Comparison of ENCODE assay signal across 18 cellular contexts in genomic region chr21:34148826-34149558, GRCh38.
DNase-seq lines count a peak whose midpoint lies in the region; ATAC-seq, FAIRE-seq and TF ChIP-seq lines count a peak whose summit lies in the region.
"Had no signal": no experiment of that assay in that cellular context is flagged by ENCODE, and none has a peak within 500 bp of the region (broad histone marks: within the 10 kb centered on the region; RNA-seq: fewer than 3 reads in every experiment).

No MANE protein-coding gene starts in this region.

- dilution Hi-C loops in mammary epithelial cell (cut with HindIII; ENCODE audit: low sequenced_read_pairs): loop anchor here (5.0 kb wide), 2 partner anchors 37 to 68 kb away; no protein-coding TSS in a partner anchor

- TF ChIP-seq CTCF in mammary epithelial cell (conservative IDR thresholded peaks at IDR 0.05 in 1 of 2, IDR thresholded peaks at IDR 0.05 in 1 of 2; ENCODE audit: extremely low read depth in 1 of 2, insufficient read depth in 1 of 2, low read depth in 1 of 2, low read length in 2 of 2) (no peak), breast epithelium (IDR thresholded peaks at IDR 0.05) (no peak), brain (conservative IDR thresholded peaks at IDR 0.05) (no peak), nephron (IDR thresholded peaks at IDR 0.05; ENCODE audit: unreplicated experiment in 3 of 3) (no peak), kidney (IDR thresholded peaks at IDR 0.05; ENCODE audit: borderline replicate concordance, extremely low read depth, insufficient read depth) (no peak)

- WGBS in mammary epithelial cell (ENCODE audit: low coverage, missing lambda C conversion rate): 53% methylated on average over 7 of the region's 7 CpGs

- no peak for FAIRE-seq in kidney (lab: Jason Lieb, UNC)

- H3K4me2 ChIP-seq in mammary epithelial cell (ENCODE audit: insufficient read depth, low read depth, low read length): no peak overlapping the region

- ATAC-seq in HG02970 (IDR thresholded peaks at IDR 0.05; ENCODE audit: low FRiP score, unreplicated experiment): no peak

- H3K4me1 ChIP-seq in mammary epithelial cell (ENCODE audit: insufficient read depth, low read length): peaks cover 6% of the 10 kb centered on the region
- peaks cover 0 to 5% of the 10 kb centered on the region in 2 donors for H3K4me1 ChIP-seq in breast epithelium
- H3K4me1 ChIP-seq in kidney (ENCODE audit: control insufficient read depth in 1 of 2, insufficient read depth in 1 of 2, low read depth in 1 of 2, low read length in 2 of 2): peaks cover 13 to 15% of the 10 kb centered on the region in 2 donors

- H3K27me3 Mint-ChIP-seq in brain (no peaks in the 10 kb centered on the region), nephron (ENCODE audit: low read depth) (no peaks in the 10 kb centered on the region)

- intact Hi-C loops in mammary epithelial cell (cut with micrococcal nuclease): no loop called here
- intact Hi-C loops in breast epithelium (cut with DNase I; ENCODE audit: low total_unique reads): loop anchor here (2.0 kb wide), 1 partner anchor 54 kb away; no protein-coding TSS in a partner anchor
- intact Hi-C loops in kidney (cut with DNase I): no loop called here

- TF ChIP-seq POLR2A in breast epithelium (IDR thresholded peaks at IDR 0.05): no peak

- in situ Hi-C loops in mammary epithelial cell (cut with MboI; ENCODE audit: low sequenced_read_pairs in 2 of 2): no loop called here

- CTCF ChIA-PET in mammary epithelial cell (lab: Charles Lee; ENCODE audit: low non-redundant PET): no interaction called here

- H3K27ac ChIP-seq in mammary epithelial cell (ENCODE audit: insufficient read depth, low read depth, low read length) (no peak overlapping the region), breast epithelium (peak overlapping the region in 1 of 2 donors; percentile 36), kidney (ENCODE audit: low read depth in 2 of 2, low read length in 2 of 2) (no peak overlapping the region)
- H3K27ac ChIP-seq: 22Rv1 had no signal

- H3K4me3 ChIP-seq in mammary epithelial cell (replicated peaks in 1 of 3; ENCODE audit: insufficient read depth in 1 of 3, low read depth in 2 of 3, low read length in 3 of 3) (no peak overlapping the region), breast epithelium (no peak overlapping the region), kidney (ENCODE audit: low read length in 2 of 2) (no peak overlapping the region)

- H3K27me3 ChIP-seq in mammary epithelial cell (ENCODE audit: insufficient read depth, low read length): no peaks in the 10 kb centered on the region
- no peaks in the 10 kb centered on the region for H3K27me3 ChIP-seq in breast epithelium

- H3K27ac Mint-ChIP-seq in brain: peak overlapping the region in 3 of 5 experiments; percentile 19 to 78 (median 25)
- peak overlapping the region; percentile 65 to 85 (median 80) for H3K27ac Mint-ChIP-seq in nephron

- H3K4me3 Mint-ChIP-seq in brain (no peak overlapping the region), nephron (no peak overlapping the region)

- H4K20me1 ChIP-seq in mammary epithelial cell (ENCODE audit: insufficient read depth, low read length): no peaks in the 10 kb centered on the region

- H3K36me3 Mint-ChIP-seq in brain (peaks cover 58% of the 10 kb centered on the region), nephron (ENCODE audit: low read depth) (peaks cover 75% of the 10 kb centered on the region)

- H3K9me3 Mint-ChIP-seq in brain: peaks cover 4 to 35% (median 13%) of the 10 kb centered on the region in 5 experiments
- H3K9me3 Mint-ChIP-seq in nephron: peaks cover 15% of the 10 kb centered on the region

- H3K36me3 ChIP-seq in mammary epithelial cell (ENCODE audit: insufficient read depth, low read length): no peaks in the 10 kb centered on the region
- H3K36me3 ChIP-seq in breast epithelium: no peaks in the 10 kb centered on the region
- peaks cover under 1 to 7% of the 10 kb centered on the region in 2 donors for H3K36me3 ChIP-seq in kidney (ENCODE audit: control insufficient read depth in 1 of 2, insufficient read depth in 2 of 2, low read length in 2 of 2)

- peak; percentile 20 for DNase-seq in mammary epithelial cell
- no peak for DNase-seq in breast epithelium (ENCODE audit: low spot score in 2 of 2)
- peak; percentile 70 for DNase-seq in superior temporal gyrus (ENCODE audit: extremely low spot score)
- DNase-seq in kidney: no peak
- no peak for DNase-seq in stimulated activated CD4-positive, alpha-beta T cell treated with anti-CD3 and anti-CD28 coated beads, Interleukin-15, amount 100 ng/mL, for 24 hours
- DNase-seq: C1 segment of cervical spinal cord, DMS153, EL, NCI-H1105, NCI-H187, NCI-H2171 treated with DMSO at 0.1 percent for 48 hours, NCI-H510A, NCI-H82, Right ventricle myocardium superior had no signal

- H3K9ac ChIP-seq in mammary epithelial cell (ENCODE audit: insufficient read depth, low read length) (no peak overlapping the region), kidney (ENCODE audit: low read length in 2 of 2) (no peak overlapping the region)

- peaks cover 13% of the 10 kb centered on the region for H3K9me3 ChIP-seq in mammary epithelial cell (replicated peaks; ENCODE audit: insufficient read depth, low read length)
- H3K9me3 ChIP-seq in breast epithelium: no peaks in the 10 kb centered on the region
- H3K9me3 ChIP-seq in kidney (ENCODE audit: control insufficient read depth in 1 of 2, low read length in 2 of 2): no peaks in the 10 kb centered on the region

- no peak overlapping the region for H2AFZ ChIP-seq in mammary epithelial cell (ENCODE audit: low read depth, low read length)

- H3K4me1 Mint-ChIP-seq in brain: peaks cover 25% of the 10 kb centered on the region
- H3K4me1 Mint-ChIP-seq in nephron: peaks cover 26% of the 10 kb centered on the region

- no peaks in the 10 kb centered on the region for H3K79me2 ChIP-seq in mammary epithelial cell (ENCODE audit: insufficient read depth, low read length)

- no TSS peak for BruUV-seq in mammary epithelial cell (replicated peaks; lab: Mats Ljungman, UMichigan)

Comparison
In these comparisons a context has a peak if more than half of its experiments do, and no peak if none do; other contexts are left out.
1. DNase-seq: peak in mammary epithelial cell (single experiment) and superior temporal gyrus (single experiment); none in breast epithelium (0 of 2), kidney (single experiment) and stimulated activated CD4-positive, alpha-beta T cell treated with anti-CD3 and anti-CD28 coated beads, Interleukin-15, amount 100 ng/mL, for 24 hours (single experiment).